In genomic region chr15:62603757-62604156, GRCh38 we compare ENCODE assay signal across 18 cellular contexts.
DNase-seq lines count a peak whose midpoint lies in the region; ATAC-seq and TF ChIP-seq lines count a peak whose summit lies in the region.
"Had no signal": no experiment of that assay in that cellular context is flagged by ENCODE, and none has a peak within 500 bp of the region (broad histone marks: within the 10 kb centered on the region; RNA-seq: fewer than 3 reads in every experiment).

No MANE protein-coding gene starts in this region.

- H3K79me2 ChIP-seq in PC-3 (ENCODE audit: low read length) = no peaks in the 10 kb centered on the region

- H2AFZ ChIP-seq in PC-3 (ENCODE audit: low read length) = no peak overlapping the region

- H3K4me1 Mint-ChIP-seq in nephron = peaks cover 47% of the 10 kb centered on the region
- H3K4me1 Mint-ChIP-seq: activated CD4-positive, alpha-beta memory T cell treated with anti-CD3 and anti-CD28 coated beads, Interleukin-2, amount 10 ng/mL, durations not matched to agents 7 days and 5 days had no signal

- H3K36me3 ChIP-seq in BJ (ENCODE audit: control insufficient read depth, insufficient read depth, low read length) = no peaks in the 10 kb centered on the region
- H3K36me3 ChIP-seq in PC-3 (ENCODE audit: low read depth, low read length) = no peaks in the 10 kb centered on the region
- no peaks in the 10 kb centered on the region for H3K36me3 ChIP-seq in A673 (ENCODE audit: insufficient read depth, low read length, poor library complexity, severe bottlenecking)
- H3K36me3 ChIP-seq in HAP-1 (replicated peaks) = no peaks in the 10 kb centered on the region
- H3K36me3 ChIP-seq: BLaER1 treated with 17β-estradiol and CSF1 and Interleukin-3, amounts not matched to agents 10 nM and 100 nM; brain microvascular endothelial cell had no signal

- peak; percentile 37 for DNase-seq in BJ (ENCODE audit: low read depth)
- DNase-seq in PC-3 = peak; percentile 91
- peak; percentile 91 for DNase-seq in fibroblast of gingiva (ENCODE audit: low read depth)
- no peak for DNase-seq in A673 (ENCODE audit: low spot score)
- no peak for DNase-seq in SIG-M5 treated with dmso at 0.1 percent for 504 hours (lab: John Stamatoyannopoulos, UW; ENCODE audit: unreplicated experiment)
- DNase-seq in HAP-1 (ENCODE audit: low spot score in 2 of 2) = no peak
- DNase-seq: activated CD4-positive, alpha-beta memory T cell treated with anti-CD3 and anti-CD28 coated beads, Interleukin-2, amount 10 ng/mL, durations not matched to agents 7 days and 5 days; activated effector memory CD4-positive, alpha-beta T cell treated with anti-CD3 and anti-CD28 coated beads, Interleukin-2, amount 50 U/mL, for 16 hours; brain microvascular endothelial cell; NCI-H1417 treated with DMSO at 0.1 percent for 48 hours; NCI-H510A treated with DMSO at 0.1 percent for 48 hours; stimulated activated CD4-positive, alpha-beta T cell treated with anti-CD3 and anti-CD28 coated beads, Interleukin-4, amount 100 ng/mL, for 24 hours; stimulated activated naive CD4-positive, alpha-beta T cell; T1000 had no signal

- TF ChIP-seq CTCF in BJ (IDR thresholded peaks at IDR 0.05; ENCODE audit: insufficient read depth, low read depth, low read length) = no peak
- no peak for TF ChIP-seq CTCF in PC-3 (conservative IDR thresholded peaks at IDR 0.05; ENCODE audit: low read depth, low read length)
- TF ChIP-seq CTCF in nephron (IDR thresholded peaks at IDR 0.05; ENCODE audit: unreplicated experiment in 3 of 3) = no peak
- no peak for TF ChIP-seq CTCF in A673 (conservative IDR thresholded peaks at IDR 0.05; ENCODE audit: low read depth, low read length)

- no peaks in the 10 kb centered on the region for H3F3A ChIP-seq in PC-3 (ENCODE audit: low read length, unreplicated experiment)

- no peaks in the 10 kb centered on the region for H3K36me3 Mint-ChIP-seq in nephron (ENCODE audit: low read depth)

- H3K4me2 ChIP-seq in PC-3 (ENCODE audit: low read length) = peak overlapping the region; percentile 69
- H3K4me2 ChIP-seq: BLaER1 treated with 17β-estradiol and CSF1 and Interleukin-3, amounts not matched to agents 10 nM and 100 nM had no signal

- POLR2A ChIA-PET in BJ (lab: Charles Lee) = no interaction called here
- POLR2A ChIA-PET in PC-3 (lab: Charles Lee; ENCODE audit: unreplicated experiment) = no interaction called here
- POLR2A ChIA-PET in A673 (lab: Charles Lee; ENCODE audit: low non-redundant PET) = no interaction called here

- H4K20me1 ChIP-seq in PC-3 (ENCODE audit: low read length) = no peaks in the 10 kb centered on the region
- H4K20me1 ChIP-seq: BLaER1 treated with 17β-estradiol and CSF1 and Interleukin-3, amounts not matched to agents 10 nM and 100 nM had no signal

- in situ Hi-C loops in HAP-1 (cut with MboI; ENCODE audit: low sequenced_read_pairs) = no loop called here

- H3K4me1 ChIP-seq in PC-3 (ENCODE audit: insufficient read depth, low read length) (peaks cover 56% of the 10 kb centered on the region), A673 (ENCODE audit: insufficient read depth, low read length, poor library complexity, severe bottlenecking) (peaks cover 11% of the 10 kb centered on the region), HAP-1 (peaks cover 3% of the 10 kb centered on the region)

- no peaks in the 10 kb centered on the region for H3K27me3 Mint-ChIP-seq in nephron (ENCODE audit: low read depth)

- H3K27ac ChIP-seq in PC-3 (ENCODE audit: low read length) (peak overlapping the region; percentile 77), A673 (ENCODE audit: low read depth, low read length, poor library complexity, severe bottlenecking) (no peak overlapping the region)
- H3K27ac ChIP-seq: BLaER1 treated with 17β-estradiol and CSF1 and Interleukin-3, amounts not matched to agents 10 nM and 100 nM; brain microvascular endothelial cell had no signal

- no peak overlapping the region for H3K4me3 Mint-ChIP-seq in nephron
- H3K4me3 Mint-ChIP-seq: activated CD4-positive, alpha-beta memory T cell treated with anti-CD3 and anti-CD28 coated beads, Interleukin-2, amount 10 ng/mL, durations not matched to agents 7 days and 5 days had no signal

- peaks cover 3% of the 10 kb centered on the region for H3K9me3 Mint-ChIP-seq in nephron
- H3K9me3 Mint-ChIP-seq: activated CD4-positive, alpha-beta memory T cell treated with anti-CD3 and anti-CD28 coated beads, Interleukin-2, amount 10 ng/mL, durations not matched to agents 7 days and 5 days had no signal

- H3K9ac ChIP-seq in PC-3 (ENCODE audit: low read length) = no peak overlapping the region
- H3K9ac ChIP-seq: BLaER1 treated with 17β-estradiol and CSF1 and Interleukin-3, amounts not matched to agents 10 nM and 100 nM had no signal

- H3K9me3 ChIP-seq in PC-3 (ENCODE audit: low read length) (no peaks in the 10 kb centered on the region), A673 (ENCODE audit: low read depth, low read length, poor library complexity, severe bottlenecking) (no peaks in the 10 kb centered on the region), HAP-1 (no peaks in the 10 kb centered on the region)
- H3K9me3 ChIP-seq: BLaER1 treated with 17β-estradiol and CSF1 and Interleukin-3, amounts not matched to agents 10 nM and 100 nM had no signal

- H3K9me2 ChIP-seq in PC-3 (replicated peaks; ENCODE audit: low read length) = no peaks in the 10 kb centered on the region

- CTCF ChIA-PET in BJ (lab: Yijun Ruan, JAX) = interaction anchor here (0.8 to 1.1 kb wide), 2 partner anchors 107 to 138 kb away, joined by 4 to 5 read pairs; no protein-coding TSS in a partner anchor
- CTCF ChIA-PET in PC-3 (lab: Charles Lee) = no interaction called here
- CTCF ChIA-PET in A673 (lab: Charles Lee) = interaction anchor here (0.6 kb wide), 1 partner anchor 1726 kb away, joined by 14 read pairs; no protein-coding TSS in a partner anchor

- peak; percentile 52 for ATAC-seq in PC-3
- ATAC-seq in HG02852 (IDR thresholded peaks at IDR 0.05; ENCODE audit: unreplicated experiment) = no peak
- ATAC-seq: HCT116 had no signal

- intact Hi-C loops in PC-3 (cut with micrococcal nuclease) (loop anchor here (5.0 kb wide), 1 partner anchor 146 kb away; no protein-coding TSS in a partner anchor), A673 (cut with micrococcal nuclease; ENCODE audit: unreplicated experiment) (no loop called here)

- H3K27me3 ChIP-seq in BJ (ENCODE audit: control insufficient read depth, insufficient read depth, low read length) = no peaks in the 10 kb centered on the region
- no peaks in the 10 kb centered on the region for H3K27me3 ChIP-seq in PC-3 (ENCODE audit: low read length)
- H3K27me3 ChIP-seq in A673 (replicated peaks; ENCODE audit: insufficient read depth, low read depth, low read length, poor library complexity) = no peaks in the 10 kb centered on the region
- H3K27me3 ChIP-seq in HAP-1 (ENCODE audit: low read depth) = no peaks in the 10 kb centered on the region; the same call in 1 of the 2 replicates
- H3K27me3 ChIP-seq: BLaER1 treated with 17β-estradiol and CSF1 and Interleukin-3, amounts not matched to agents 10 nM and 100 nM; brain microvascular endothelial cell had no signal

- no peak overlapping the region for H3K4me3 ChIP-seq in BJ (ENCODE audit: low read depth, low read length)
- peak overlapping the region; percentile 32; the same call in 1 of the 2 replicates for H3K4me3 ChIP-seq in PC-3 (ENCODE audit: low read length)
- no peak overlapping the region for H3K4me3 ChIP-seq in A673 (ENCODE audit: low read depth, low read length, poor library complexity, severe bottlenecking)
- no peak overlapping the region for H3K4me3 ChIP-seq in HAP-1
- H3K4me3 ChIP-seq: BLaER1 treated with 17β-estradiol and CSF1 and Interleukin-3, amounts not matched to agents 10 nM and 100 nM had no signal

- BruUV-seq in PC-3 (replicated peaks; lab: Mats Ljungman, UMichigan) (no TSS peak), A673 (replicated peaks; lab: Mats Ljungman, UMichigan) (no TSS peak)

- peak overlapping the region; percentile 21 to 65 (median 24) for H3K27ac Mint-ChIP-seq in nephron
- H3K27ac Mint-ChIP-seq: activated CD4-positive, alpha-beta memory T cell treated with anti-CD3 and anti-CD28 coated beads, Interleukin-2, amount 10 ng/mL, durations not matched to agents 7 days and 5 days had no signal

Comparison
In these comparisons a context has a peak if more than half of its experiments do, and no peak if none do; other contexts are left out.
1. DNase-seq: peak in BJ (single experiment), PC-3 (single experiment) and fibroblast of gingiva (single experiment); none in A673 (single experiment), SIG-M5 treated with dmso at 0.1 percent for 504 hours (single experiment) and HAP-1 (0 of 2).